Comparison of ENCODE assay signal across 8 cellular contexts in genomic region chr10:34994565-34995142, GRCh38.
DNase-seq lines count a peak whose midpoint lies in the region; ATAC-seq and TF ChIP-seq lines count a peak whose summit lies in the region.

No MANE protein-coding gene starts in this region.

- H3K27me3 Mint-ChIP-seq in activated naive CD8-positive, alpha-beta T cell treated with anti-CD3 and anti-CD28 coated beads, Interleukin-2, amount 10 ng/mL, durations not matched to agents 7 days and 5 days: no peaks in the 10 kb centered on the region

- intact Hi-C loops in spleen (cut with DNase I; ENCODE audit: low total_unique reads): no loop called here

- WGBS in spleen, 5 donors: 16 to 27% (median 22%) methylated on average over 7 of the region's 7 CpGs

- H3K4me1 ChIP-seq in spleen: peaks cover 0 to 27% (median 3%) of the 10 kb centered on the region in 6 donors

- H3K27ac Mint-ChIP-seq in activated naive CD8-positive, alpha-beta T cell treated with anti-CD3 and anti-CD28 coated beads, Interleukin-2, amount 10 ng/mL, durations not matched to agents 7 days and 5 days: no peak overlapping the region

- no peaks in the 10 kb centered on the region for H3K36me3 Mint-ChIP-seq in activated naive CD8-positive, alpha-beta T cell treated with anti-CD3 and anti-CD28 coated beads, Interleukin-2, amount 10 ng/mL, durations not matched to agents 7 days and 5 days

- H3K27ac ChIP-seq in spleen: no peak overlapping the region

- H3K36me3 ChIP-seq in spleen: no peaks in the 10 kb centered on the region

- H3K4me1 Mint-ChIP-seq in activated naive CD8-positive, alpha-beta T cell treated with anti-CD3 and anti-CD28 coated beads, Interleukin-2, amount 10 ng/mL, durations not matched to agents 7 days and 5 days: peaks cover 15% of the 10 kb centered on the region

- no peak overlapping the region for H3K4me3 Mint-ChIP-seq in activated naive CD8-positive, alpha-beta T cell treated with anti-CD3 and anti-CD28 coated beads, Interleukin-2, amount 10 ng/mL, durations not matched to agents 7 days and 5 days

- POLR2A ChIA-PET in activated naive CD8-positive, alpha-beta T cell treated with anti-CD3 and anti-CD28 coated beads, Interleukin-2, amount 10 ng/mL, durations not matched to agents 7 days and 5 days (lab: Charles Lee): no interaction called here

- H3K4me3 ChIP-seq in spleen: no peak overlapping the region

- H3K27me3 ChIP-seq in spleen (replicated peaks in 1 of 7): no peaks in the 10 kb centered on the region

- peak; percentile 74 for TF ChIP-seq CTCF in GM12874 (IDR thresholded peaks at IDR 0.05; ENCODE audit: insufficient read depth, low read depth, low read length)
- TF ChIP-seq CTCF in spleen (IDR thresholded peaks at IDR 0.05 in 8 of 11, conservative IDR thresholded peaks at IDR 0.05 in 3 of 11): peak in 7 of 11 experiments; percentile 26 to 49 (median 41)

- DNase-seq in H4 (ENCODE audit: low spot score) (peak; percentile 56), Kasumi-1 (lab: John Stamatoyannopoulos, UW) (peak; percentile 87 to 89), SW 1271 (lab: John Stamatoyannopoulos, UW) (peak; percentile 56 to 89), iPS DF 19.7 (ENCODE audit: low read depth, low spot score) (peak; percentile 98), spleen (no peak), NCI-H128 (lab: John Stamatoyannopoulos, UW; ENCODE audit: unreplicated experiment) (no peak)
- DNase-seq in activated naive CD8-positive, alpha-beta T cell treated with anti-CD3 and anti-CD28 coated beads, Interleukin-2, amount 10 ng/mL, durations not matched to agents 7 days and 5 days: peak; percentile 49

- H3K9me3 Mint-ChIP-seq in activated naive CD8-positive, alpha-beta T cell treated with anti-CD3 and anti-CD28 coated beads, Interleukin-2, amount 10 ng/mL, durations not matched to agents 7 days and 5 days: no peaks in the 10 kb centered on the region

- no peaks in the 10 kb centered on the region for H3K9me3 ChIP-seq in spleen

- peak; percentile 82 for ATAC-seq in activated naive CD8-positive, alpha-beta T cell treated with anti-CD3 and anti-CD28 coated beads, Interleukin-2, amount 10 ng/mL, durations not matched to agents 7 days and 5 days (ENCODE audit: low read depth)

- TF ChIP-seq POLR2A in spleen (IDR thresholded peaks at IDR 0.05): no peak

Comparison
In these comparisons a context has a peak if more than half of its experiments do, and no peak if none do; other contexts are left out.
1. DNase-seq: peak in H4 (single experiment), Kasumi-1 (2 of 2), SW 1271 (2 of 2), activated naive CD8-positive, alpha-beta T cell treated with anti-CD3 and anti-CD28 coated beads, Interleukin-2, amount 10 ng/mL, durations not matched to agents 7 days and 5 days (single experiment) and iPS DF 19.7 (single experiment); none in spleen (single experiment) and NCI-H128 (single experiment).